In genomic region chr1:170768929-170769328, GRCh38 we compare ENCODE assay signal across 15 cellular contexts.
"Had no signal": no experiment of that assay in that cellular context is flagged by ENCODE, and none has a peak within 500 bp of the region (broad histone marks: within the 10 kb centered on the region; RNA-seq: fewer than 3 reads in every experiment).

No MANE protein-coding gene starts in this region.

- H3K27me3 ChIP-seq: ascending aorta, stomach had no signal

- H2AFZ ChIP-seq: parathyroid adenoma had no signal

- H3K4me1 ChIP-seq: ascending aorta, parathyroid adenoma, stomach had no signal

- H3K27ac Mint-ChIP-seq: activated B cell treated with CpG ODN at 0.5 μM for 24 hours; activated CD4-positive, alpha-beta T cell treated with anti-CD3 and anti-CD28 coated beads, Interleukin-2, amount 10 ng/mL, durations not matched to agents 24 days and 14 days; activated T-helper 1 cell treated with anti-CD3 and anti-CD28 coated beads, Interleukin-12 subunit alpha, Interleukin-12 subunit beta, Interleukin-2, Interleukin-4 antibody, amounts not matched to agents 30 ng/mL and 10 ng/mL and 1 ng/mL, durations not matched to agents 14 hours and 24 hours and 36 hours had no signal

- H3K9me3 ChIP-seq: ascending aorta, stomach had no signal

- H3K27ac ChIP-seq: ascending aorta, parathyroid adenoma, skin epidermis, stomach had no signal

- H3K79me2 ChIP-seq: parathyroid adenoma had no signal

- H3K9ac ChIP-seq: parathyroid adenoma had no signal

- H3K4me3 ChIP-seq: ascending aorta, skin epidermis, stomach had no signal

- DNase-seq: activated B cell treated with CpG ODN at 0.5 μM for 24 hours; activated CD4-positive, alpha-beta T cell treated with anti-CD3 and anti-CD28 coated beads, Interleukin-2, amount 10 ng/mL, durations not matched to agents 24 days and 14 days; activated naive CD4-positive, alpha-beta T cell; kidney; left ventricle myocardium superior; mesenchymal stem cell; retina; stomach; T-helper 1 cell had no signal

- H3K36me3 ChIP-seq: ascending aorta, stomach had no signal

- H3K4me3 Mint-ChIP-seq: activated B cell treated with CpG ODN at 0.5 μM for 24 hours; activated CD4-positive, alpha-beta T cell treated with anti-CD3 and anti-CD28 coated beads, Interleukin-2, amount 10 ng/mL, durations not matched to agents 24 days and 14 days; activated T-helper 1 cell treated with anti-CD3 and anti-CD28 coated beads, Interleukin-12 subunit alpha, Interleukin-12 subunit beta, Interleukin-2, Interleukin-4 antibody, amounts not matched to agents 30 ng/mL and 10 ng/mL and 1 ng/mL, durations not matched to agents 14 hours and 24 hours and 36 hours; central memory CD8-positive, alpha-beta T cell; neural crest cell had no signal

- H3K9me3 Mint-ChIP-seq: activated B cell treated with CpG ODN at 0.5 μM for 24 hours; activated CD4-positive, alpha-beta T cell treated with anti-CD3 and anti-CD28 coated beads, Interleukin-2, amount 10 ng/mL, durations not matched to agents 24 days and 14 days; activated T-helper 1 cell treated with anti-CD3 and anti-CD28 coated beads, Interleukin-12 subunit alpha, Interleukin-12 subunit beta, Interleukin-2, Interleukin-4 antibody, amounts not matched to agents 30 ng/mL and 10 ng/mL and 1 ng/mL, durations not matched to agents 14 hours and 24 hours and 36 hours; central memory CD8-positive, alpha-beta T cell; neural crest cell had no signal

- H3K27me3 Mint-ChIP-seq: activated B cell treated with CpG ODN at 0.5 μM for 24 hours; activated CD4-positive, alpha-beta T cell treated with anti-CD3 and anti-CD28 coated beads, Interleukin-2, amount 10 ng/mL, durations not matched to agents 24 days and 14 days had no signal

- H3K4me1 Mint-ChIP-seq: activated B cell treated with CpG ODN at 0.5 μM for 24 hours; activated CD4-positive, alpha-beta T cell treated with anti-CD3 and anti-CD28 coated beads, Interleukin-2, amount 10 ng/mL, durations not matched to agents 24 days and 14 days; central memory CD8-positive, alpha-beta T cell; neural crest cell had no signal
